In genomic region chrX:30637874-30638793, GRCh38 we compare ENCODE assay signal across 27 cellular contexts. TPM values are rescaled to one million over a fixed set of nuclear protein-coding genes. Genes with fewer than 3 reads are reported as not detected.
A peak's percentile ranks its signal among the peaks of the same experiment; 100 is the strongest.
DNase-seq lines count a peak whose midpoint lies in the region; ATAC-seq and TF ChIP-seq lines count a peak whose summit lies in the region.
"Had no signal": no experiment of that assay in that cellular context is flagged by ENCODE, and none has a peak within 500 bp of the region (broad histone marks: within the 10 kb centered on the region; RNA-seq: fewer than 3 reads in every experiment).

No MANE protein-coding gene starts in this region.

- peak; percentile 54 for ATAC-seq in left colon
- no peak for ATAC-seq in HG03175 (IDR thresholded peaks at IDR 0.05; ENCODE audit: unreplicated experiment)
- ATAC-seq in activated CD4-positive, alpha-beta T cell treated with anti-CD3 and anti-CD28 coated beads for 36 hours, result no peak
- ATAC-seq in stimulated activated memory B cell treated with anti-CD40 and anti-IgM and Interleukin-4, amounts not matched to agents 10 μg/mL and 1 μg/mL and 100 μg/mL, for 72 hours, result no peak
- ATAC-seq: activated CD8-positive, alpha-beta T cell treated with anti-CD3 and anti-CD28 coated beads for 36 hours; activated naive CD4-positive, alpha-beta T cell treated with anti-CD3 and anti-CD28 coated beads, Interleukin-2, amount 50 U/mL, for 72 hours; esophagus mucosa; natural killer cell; WTC11 had no signal

- no peaks in the 10 kb centered on the region for H3K36me3 Mint-ChIP-seq in activated CD4-positive, alpha-beta T cell treated with anti-CD3 and anti-CD28 coated beads for 36 hours (ENCODE audit: low read depth)
- no peaks in the 10 kb centered on the region for H3K36me3 Mint-ChIP-seq in stimulated activated memory B cell treated with anti-CD40 and anti-IgM and Interleukin-4, amounts not matched to agents 10 μg/mL and 1 μg/mL and 100 μg/mL, for 72 hours
- H3K36me3 Mint-ChIP-seq: CD8-positive, alpha-beta memory T cell; natural killer cell; WTC11 had no signal

- no peak overlapping the region for H3K27ac Mint-ChIP-seq in activated CD4-positive, alpha-beta T cell treated with anti-CD3 and anti-CD28 coated beads for 36 hours
- H3K27ac Mint-ChIP-seq in stimulated activated memory B cell treated with anti-CD40 and anti-IgM and Interleukin-4, amounts not matched to agents 10 μg/mL and 1 μg/mL and 100 μg/mL, for 72 hours, result no peak overlapping the region
- H3K27ac Mint-ChIP-seq: activated CD8-positive, alpha-beta T cell treated with anti-CD3 and anti-CD28 coated beads for 36 hours; activated naive CD4-positive, alpha-beta T cell treated with anti-CD3 and anti-CD28 coated beads, Interleukin-2, amount 50 U/mL, for 72 hours; CD8-positive, alpha-beta memory T cell; natural killer cell; WTC11 had no signal

- H3K4me3 ChIP-seq in HL-60 (replicated peaks; ENCODE audit: insufficient read depth, low read length), result no peak overlapping the region
- H3K4me3 ChIP-seq: ascending aorta, pancreas, tibial nerve had no signal

- H3K27me3 Mint-ChIP-seq in activated CD4-positive, alpha-beta T cell treated with anti-CD3 and anti-CD28 coated beads for 36 hours, result no peaks in the 10 kb centered on the region
- H3K27me3 Mint-ChIP-seq in stimulated activated memory B cell treated with anti-CD40 and anti-IgM and Interleukin-4, amounts not matched to agents 10 μg/mL and 1 μg/mL and 100 μg/mL, for 72 hours, result no peaks in the 10 kb centered on the region
- H3K27me3 Mint-ChIP-seq: activated CD8-positive, alpha-beta T cell treated with anti-CD3 and anti-CD28 coated beads for 36 hours; central memory CD8-positive, alpha-beta T cell had no signal

- peaks cover 2% of the 10 kb centered on the region for H3K9me3 Mint-ChIP-seq in activated CD4-positive, alpha-beta T cell treated with anti-CD3 and anti-CD28 coated beads for 36 hours (ENCODE audit: low read depth)
- no peaks in the 10 kb centered on the region for H3K9me3 Mint-ChIP-seq in stimulated activated memory B cell treated with anti-CD40 and anti-IgM and Interleukin-4, amounts not matched to agents 10 μg/mL and 1 μg/mL and 100 μg/mL, for 72 hours
- H3K9me3 Mint-ChIP-seq: activated CD8-positive, alpha-beta T cell treated with anti-CD3 and anti-CD28 coated beads for 36 hours; central memory CD8-positive, alpha-beta T cell; natural killer cell had no signal

- intact Hi-C loops in left colon (cut with DNase I, micrococcal nuclease), result loop anchor here in 1 of 2 donors (5.0 kb wide), 1 partner anchor 74 kb away; no protein-coding TSS in a partner anchor
- intact Hi-C loops in activated CD4-positive, alpha-beta T cell treated with anti-CD3 and anti-CD28 coated beads for 36 hours (cut with DNase I, micrococcal nuclease), result loop anchor here in 1 of 2 experiments (5.0 kb wide), 3 partner anchors 34 to 184 kb away; no protein-coding TSS in a partner anchor

- peak overlapping the region; percentile 23 for H3K27ac ChIP-seq in HL-60 (replicated peaks)
- H3K27ac ChIP-seq: ascending aorta, tibial nerve had no signal

- peak; percentile 21 for DNase-seq in Ammon's horn (ENCODE audit: low spot score)
- DNase-seq in HL-60 (ENCODE audit: low read depth in 1 of 2, low spot score in 1 of 2), result peak in 1 of 2 experiments; percentile 76
- peak; percentile 80 for DNase-seq in SKM-1 treated with dmso at 0.1 percent for 144 hours (lab: John Stamatoyannopoulos, UW; ENCODE audit: unreplicated experiment)
- no peak for DNase-seq in left colon
- DNase-seq in activated CD4-positive, alpha-beta T cell treated with anti-CD3 and anti-CD28 coated beads for 36 hours, result no peak
- DNase-seq in retina, result no peak
- DNase-seq: activated CD8-positive, alpha-beta T cell treated with anti-CD3 and anti-CD28 coated beads for 36 hours; activated T-cell treated with anti-CD3 and anti-CD28 coated beads, Interleukin-2, amount 50 U/mL, for 1 hour; CD8-positive, alpha-beta memory T cell; DMS53; effector CD8-positive, alpha-beta T cell; H7; Karpas-422; kidney; natural killer cell; NCI-H1105 treated with DMSO at 0.1 percent for 48 hours; pancreas; stimulated activated naive CD4-positive, alpha-beta T cell treated with Interleukin-2 at 50 U/mL for 16 hours; T-helper 1 cell had no signal

- no peaks in the 10 kb centered on the region for H3K27me3 ChIP-seq in HL-60 (ENCODE audit: insufficient read depth, poor library complexity, severe bottlenecking)
- H3K27me3 ChIP-seq: ascending aorta, pancreas, tibial nerve had no signal

- CTCF ChIA-PET in activated CD4-positive, alpha-beta T cell treated with anti-CD3 and anti-CD28 coated beads for 36 hours (lab: Charles Lee), result interaction anchor here (0.5 to 0.8 kb wide), 3 partner anchors 8 to 78 kb away, joined by 3 read pairs; no protein-coding TSS in a partner anchor

- no peak for TF ChIP-seq CTCF in HL-60 (IDR thresholded peaks at IDR 0.05; ENCODE audit: insufficient read depth, low read length)

- H3K4me3 Mint-ChIP-seq in activated CD4-positive, alpha-beta T cell treated with anti-CD3 and anti-CD28 coated beads for 36 hours, result no peak overlapping the region
- no peak overlapping the region for H3K4me3 Mint-ChIP-seq in stimulated activated memory B cell treated with anti-CD40 and anti-IgM and Interleukin-4, amounts not matched to agents 10 μg/mL and 1 μg/mL and 100 μg/mL, for 72 hours
- H3K4me3 Mint-ChIP-seq: activated CD8-positive, alpha-beta T cell treated with anti-CD3 and anti-CD28 coated beads for 36 hours; CD8-positive, alpha-beta memory T cell; central memory CD8-positive, alpha-beta T cell; natural killer cell; WTC11 had no signal

- POLR2A ChIA-PET in activated CD4-positive, alpha-beta T cell treated with anti-CD3 and anti-CD28 coated beads for 36 hours (lab: Charles Lee), result no interaction called here

- H3K4me1 Mint-ChIP-seq in activated CD4-positive, alpha-beta T cell treated with anti-CD3 and anti-CD28 coated beads for 36 hours, result peaks cover 22% of the 10 kb centered on the region
- peaks cover 8% of the 10 kb centered on the region for H3K4me1 Mint-ChIP-seq in stimulated activated memory B cell treated with anti-CD40 and anti-IgM and Interleukin-4, amounts not matched to agents 10 μg/mL and 1 μg/mL and 100 μg/mL, for 72 hours
- H3K4me1 Mint-ChIP-seq: CD8-positive, alpha-beta memory T cell; central memory CD8-positive, alpha-beta T cell; natural killer cell; WTC11 had no signal

RNA-seq across cellular contexts. Expression of gene GK, which starts 15.1 kb away (rescaled TPM):
- 10 to 100 TPM; 28.2 to 58.9 TPM for total RNA-seq in left colon
- 100 to 1,000 TPM in 1 of 2 experiments, 10 to 100 TPM in 1; 77.8 to 106 TPM for total RNA-seq in activated CD4-positive, alpha-beta T cell treated with anti-CD3 and anti-CD28 coated beads for 36 hours

Comparison
In these comparisons a context has a peak if more than half of its experiments do, and no peak if none do; other contexts are left out.
1. DNase-seq: peak in Ammon's horn (single experiment) and SKM-1 treated with dmso at 0.1 percent for 144 hours (single experiment); none in left colon (0 of 2), activated CD4-positive, alpha-beta T cell treated with anti-CD3 and anti-CD28 coated beads for 36 hours (single experiment) and retina (single experiment).